Comparison of ENCODE assay signal across 22 cellular contexts in genomic region chr14:104448721-104449120, GRCh38.
"Had no signal": no experiment of that assay in that cellular context is flagged by ENCODE, and none has a peak within 500 bp of the region (broad histone marks: within the 10 kb centered on the region; RNA-seq: fewer than 3 reads in every experiment).

No MANE protein-coding gene starts in this region.

- H3K27ac ChIP-seq: colonic mucosa, coronary artery, dorsolateral prefrontal cortex, epithelial cell of prostate, esophagus muscularis mucosa, esophagus squamous epithelium, foreskin keratinocyte, gastrocnemius medialis, gastroesophageal sphincter had no signal

- DNase-seq: colonic mucosa; cortex of kidney; dorsolateral prefrontal cortex; effector CD4-positive, alpha-beta T cell; effector CD8-positive, alpha-beta T cell; effector memory CD4-positive, alpha-beta T cell; effector memory CD8-positive, alpha-beta T cell; endodermal cell; erythroblast; esophagus squamous epithelium; foreskin fibroblast; foreskin melanocyte; gastrocnemius medialis; glutamatergic neuron; head of caudate nucleus; heart left ventricle; heart right ventricle had no signal

- H3K9me3 ChIP-seq: colonic mucosa had no signal

- H3K4me1 ChIP-seq: colonic mucosa, esophagus muscularis mucosa, esophagus squamous epithelium, foreskin keratinocyte, gastrocnemius medialis, gastroesophageal sphincter had no signal

- H3K4me3 ChIP-seq: colonic mucosa, coronary artery, dorsolateral prefrontal cortex, esophagus muscularis mucosa, esophagus squamous epithelium, gastroesophageal sphincter, heart left ventricle, heart right ventricle had no signal

- H3K36me3 ChIP-seq: colonic mucosa, esophagus muscularis mucosa, esophagus squamous epithelium, gastrocnemius medialis, gastroesophageal sphincter, heart left ventricle, heart right ventricle had no signal
